Comparison of ENCODE assay signal across 24 cellular contexts in the genomic region with DNA sequence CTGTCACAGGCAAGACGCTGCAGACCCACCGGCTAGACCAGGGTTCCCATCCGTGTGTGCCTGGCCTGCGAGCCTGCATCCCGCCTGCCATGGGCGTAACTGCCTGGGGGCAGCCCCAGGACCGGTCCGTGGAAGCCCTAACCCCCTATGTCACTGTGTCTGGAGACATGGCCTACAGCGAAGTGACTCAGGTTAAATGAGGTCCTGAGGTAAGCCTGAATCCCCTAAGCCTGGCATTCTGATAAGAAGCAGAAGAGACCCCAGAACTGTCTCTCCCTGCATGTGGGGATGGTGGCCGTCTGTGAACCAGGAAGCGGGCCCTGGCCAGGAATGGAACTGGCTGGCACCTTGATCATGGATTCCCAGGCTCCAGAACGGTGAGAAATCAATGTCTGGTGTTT.
"Had no signal": no experiment of that assay in that cellular context is flagged by ENCODE, and none has a peak within 500 bp of the region (broad histone marks: within the 10 kb centered on the region; RNA-seq: fewer than 3 reads in every experiment).

No MANE protein-coding gene starts in this region.

- H3K4me1 ChIP-seq: lower lobe of right lung, psoas muscle, right atrium auricular region, suprapubic skin, transverse colon, vagina had no signal

- H3K36me3 Mint-ChIP-seq: naive thymus-derived CD4-positive, alpha-beta T cell had no signal

- ATAC-seq: activated CD4-positive, alpha-beta T cell treated with anti-CD3 and anti-CD28 coated beads for 36 hours; activated T-helper 17 cell treated with anti-CD3 and anti-CD28 coated beads, Interleukin-2, amount 50 U/mL, for 72 hours; esophagus mucosa; left cardiac atrium; lower lobe of right lung; naive thymus-derived CD4-positive, alpha-beta T cell; psoas muscle; stimulated activated naive CD8-positive, alpha-beta T cell treated with anti-CD3 and anti-CD28 coated beads, Interleukin-15, amount 100 ng/mL, for 72 hours had no signal

- H3K4me1 Mint-ChIP-seq: activated CD4-positive, alpha-beta T cell treated with anti-CD3 and anti-CD28 coated beads for 36 hours; activated T-helper 17 cell treated with anti-CD3 and anti-CD28 coated beads, Interleukin-2, amount 50 U/mL, for 72 hours; stimulated activated naive CD8-positive, alpha-beta T cell treated with anti-CD3 and anti-CD28 coated beads, Interleukin-15, amount 100 ng/mL, for 72 hours had no signal

- H3K27me3 ChIP-seq: ovary, right atrium auricular region, transverse colon, vagina had no signal

- H3K9me3 ChIP-seq: lower lobe of right lung, ovary, psoas muscle, right atrium auricular region, suprapubic skin, transverse colon, vagina had no signal

- H3K9me3 Mint-ChIP-seq: activated T-cell treated with anti-CD3 and anti-CD28 coated beads, Interleukin-2, amount 50 U/mL, for 24 hours; activated T-helper 17 cell treated with anti-CD3 and anti-CD28 coated beads, Interleukin-2, amount 50 U/mL, for 72 hours had no signal

- H3K4me3 ChIP-seq: lower lobe of right lung, ovary, psoas muscle, right atrium auricular region, suprapubic skin, transverse colon, vagina had no signal

- H3K36me3 ChIP-seq: lower lobe of right lung, ovary, right atrium auricular region, suprapubic skin, transverse colon, vagina had no signal

- H3K27ac Mint-ChIP-seq: activated CD4-positive, alpha-beta T cell treated with anti-CD3 and anti-CD28 coated beads for 36 hours; activated T-cell treated with anti-CD3 and anti-CD28 coated beads, Interleukin-2, amount 50 U/mL, for 24 hours; activated T-helper 17 cell treated with anti-CD3 and anti-CD28 coated beads, Interleukin-2, amount 50 U/mL, for 72 hours; naive thymus-derived CD4-positive, alpha-beta T cell; stimulated activated naive CD8-positive, alpha-beta T cell treated with anti-CD3 and anti-CD28 coated beads, Interleukin-15, amount 100 ng/mL, for 72 hours had no signal

- H3K4me3 Mint-ChIP-seq: activated CD4-positive, alpha-beta T cell treated with anti-CD3 and anti-CD28 coated beads for 36 hours; activated T-cell treated with anti-CD3 and anti-CD28 coated beads, Interleukin-2, amount 50 U/mL, for 24 hours; activated T-helper 17 cell treated with anti-CD3 and anti-CD28 coated beads, Interleukin-2, amount 50 U/mL, for 72 hours; naive thymus-derived CD4-positive, alpha-beta T cell; neural crest cell; stimulated activated naive CD8-positive, alpha-beta T cell treated with anti-CD3 and anti-CD28 coated beads, Interleukin-15, amount 100 ng/mL, for 72 hours had no signal

- H3K27ac ChIP-seq: lower lobe of right lung, ovary, psoas muscle, right atrium auricular region, suprapubic skin, transverse colon, vagina had no signal

- DNase-seq: activated CD4-positive, alpha-beta T cell treated with anti-CD3 and anti-CD28 coated beads for 36 hours; activated CD4-positive, alpha-beta T cell treated with anti-CD3 and anti-CD28 coated beads, Interleukin-2, amount 50 U/mL, for 4 hours; activated CD8-positive, alpha-beta memory T cell treated with anti-CD3 and anti-CD28 coated beads for 24 hours; activated CD8-positive, alpha-beta memory T cell treated with anti-CD3 and anti-CD28 coated beads, Interleukin-2, amount 50 U/mL, for 4 hours; activated naive CD4-positive, alpha-beta T cell treated with Interleukin-2 at 50 U/mL for 16 hours; activated T-cell treated with anti-CD3 and anti-CD28 coated beads, Interleukin-2, amount 50 U/mL, for 24 hours; amygdala; effector memory CD4-positive, alpha-beta T cell; foreskin melanocyte; hippocampal formation; left cardiac atrium; lower lobe of right lung; naive thymus-derived CD4-positive, alpha-beta T cell; ovary; psoas muscle; stimulated activated naive CD8-positive, alpha-beta T cell treated with anti-CD3 and anti-CD28 coated beads, Interleukin-15, amount 100 ng/mL, for 72 hours; T-helper 9 cell; transverse colon had no signal
